ENCODE assay signal across 14 cellular contexts in the genomic region with DNA sequence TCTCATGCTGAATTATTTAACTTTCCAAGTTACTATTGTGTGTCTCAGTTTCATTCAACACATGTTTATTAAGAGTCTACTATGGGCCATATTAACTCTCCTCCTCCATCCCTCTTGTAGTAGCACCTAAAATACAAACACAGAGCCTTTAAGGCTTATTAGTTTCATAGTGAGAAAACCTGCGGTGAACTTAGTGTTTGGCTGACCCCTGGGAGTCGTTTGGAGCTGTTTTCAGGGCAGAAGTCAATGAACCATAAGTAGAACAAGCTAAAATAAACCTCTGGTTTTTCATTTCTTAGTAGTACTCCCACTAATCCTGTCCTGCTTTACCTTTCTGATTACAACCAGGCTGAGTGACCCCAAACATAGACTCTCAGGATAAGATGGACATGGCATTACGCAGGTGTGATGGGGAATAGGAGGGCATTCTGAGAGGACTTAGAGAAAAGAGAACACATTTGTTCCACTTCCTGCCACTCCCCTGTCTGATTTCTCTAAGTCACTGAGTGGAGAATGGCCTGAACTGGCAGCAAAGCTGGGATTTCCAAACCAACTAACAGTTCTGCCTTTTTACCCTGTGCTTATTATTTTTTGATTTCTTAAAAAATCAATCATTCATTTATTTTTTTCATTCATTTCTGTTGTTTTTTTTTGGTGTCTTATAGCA.
DNase-seq lines count a peak whose midpoint lies in the region; ATAC-seq and TF ChIP-seq lines count a peak whose summit lies in the region.
"Had no signal": no experiment of that assay in that cellular context is flagged by ENCODE, and none has a peak within 500 bp of the region (broad histone marks: within the 10 kb centered on the region; RNA-seq: fewer than 3 reads in every experiment).

No MANE protein-coding gene starts in this region.

- POLR2A ChIA-PET in WTC11 (lab: Charles Lee), result no interaction called here

- H3K27ac ChIP-seq in neutrophil, result peak overlapping the region; percentile 14
- H3K27ac ChIP-seq: C4-2B, lower lobe of right lung, tibial nerve had no signal

- CTCF ChIA-PET in WTC11 (lab: Charles Lee), result no interaction called here

- H3K27ac Mint-ChIP-seq in HFFc6 (no peak overlapping the region), WTC11 (no peak overlapping the region)
- H3K27ac Mint-ChIP-seq: activated naive CD8-positive, alpha-beta T cell treated with anti-CD3 and anti-CD28 coated beads for 36 hours had no signal

- ATAC-seq in GM18909 (IDR thresholded peaks at IDR 0.05; ENCODE audit: poor library complexity, unreplicated experiment) (peak; percentile 82), GM21786 (IDR thresholded peaks at IDR 0.05; ENCODE audit: unreplicated experiment) (peak; percentile 67), HG03103 (IDR thresholded peaks at IDR 0.05; ENCODE audit: low read depth, unreplicated experiment) (peak; percentile 60), WTC11 (no peak)
- ATAC-seq: lower lobe of right lung had no signal

- H3K9me3 Mint-ChIP-seq in HFFc6, result no peaks in the 10 kb centered on the region
- no peaks in the 10 kb centered on the region for H3K9me3 Mint-ChIP-seq in WTC11
- H3K9me3 Mint-ChIP-seq: activated naive CD8-positive, alpha-beta T cell treated with anti-CD3 and anti-CD28 coated beads for 36 hours had no signal

- no peak overlapping the region for H3K4me3 ChIP-seq in neutrophil (ENCODE audit: low read depth in 1 of 2, low read length in 1 of 2)
- H3K4me3 ChIP-seq: lower lobe of right lung, tibial nerve had no signal

- no peaks in the 10 kb centered on the region for H3K27me3 ChIP-seq in neutrophil
- H3K27me3 ChIP-seq: tibial nerve had no signal

- H3K9me3 ChIP-seq in neutrophil, result no peaks in the 10 kb centered on the region
- H3K9me3 ChIP-seq: lower lobe of right lung, tibial nerve had no signal

- H3K4me1 ChIP-seq in neutrophil (ENCODE audit: control insufficient read depth in 1 of 2, insufficient read depth in 1 of 2, low read depth in 1 of 2, low read length in 1 of 2), result peaks cover 23 to 33% of the 10 kb centered on the region in 2 experiments

- H3K4me3 Mint-ChIP-seq in HFFc6 (no peak overlapping the region), WTC11 (no peak overlapping the region)
- H3K4me3 Mint-ChIP-seq: activated naive CD8-positive, alpha-beta T cell treated with anti-CD3 and anti-CD28 coated beads for 36 hours had no signal

- no peaks in the 10 kb centered on the region for H3K36me3 Mint-ChIP-seq in HFFc6 (ENCODE audit: low read depth)
- H3K36me3 Mint-ChIP-seq in WTC11, result no peaks in the 10 kb centered on the region
- H3K36me3 Mint-ChIP-seq: activated naive CD8-positive, alpha-beta T cell treated with anti-CD3 and anti-CD28 coated beads for 36 hours; naive B cell had no signal

- TF ChIP-seq CTCF in neutrophil (IDR thresholded peaks at IDR 0.05) (no peak), HFFc6 (IDR thresholded peaks at IDR 0.05) (no peak), WTC11 (IDR thresholded peaks at IDR 0.05) (no peak)

- no peaks in the 10 kb centered on the region for H3K36me3 ChIP-seq in neutrophil
- H3K36me3 ChIP-seq: lower lobe of right lung, tibial nerve had no signal

- H3K4me1 Mint-ChIP-seq in HFFc6 (ENCODE audit: low read depth) (no peaks in the 10 kb centered on the region), WTC11 (peaks cover 9% of the 10 kb centered on the region)
- H3K4me1 Mint-ChIP-seq: activated naive CD8-positive, alpha-beta T cell treated with anti-CD3 and anti-CD28 coated beads for 36 hours; naive B cell had no signal

- DNase-seq in HFFc6, result no peak
- no peak for DNase-seq in WTC11 (ENCODE audit: low spot score)
- DNase-seq in SIG-M5 (lab: John Stamatoyannopoulos, UW), result no peak
- DNase-seq: activated CD4-positive, alpha-beta T cell treated with anti-CD3 and anti-CD28 coated beads for 4 hours; activated naive CD8-positive, alpha-beta T cell treated with anti-CD3 and anti-CD28 coated beads for 36 hours; lower lobe of right lung; naive B cell; NCI-H1048 had no signal

- H3K27me3 Mint-ChIP-seq in HFFc6 (ENCODE audit: insufficient read depth) (peaks cover 4% of the 10 kb centered on the region), WTC11 (ENCODE audit: low read depth) (peaks cover 22% of the 10 kb centered on the region)

TF ChIP-seq in WTC11, 78 proteins besides CTCF, POLR2A, EP300 and RAD21:
- TF ChIP-seq, protein P1, sequence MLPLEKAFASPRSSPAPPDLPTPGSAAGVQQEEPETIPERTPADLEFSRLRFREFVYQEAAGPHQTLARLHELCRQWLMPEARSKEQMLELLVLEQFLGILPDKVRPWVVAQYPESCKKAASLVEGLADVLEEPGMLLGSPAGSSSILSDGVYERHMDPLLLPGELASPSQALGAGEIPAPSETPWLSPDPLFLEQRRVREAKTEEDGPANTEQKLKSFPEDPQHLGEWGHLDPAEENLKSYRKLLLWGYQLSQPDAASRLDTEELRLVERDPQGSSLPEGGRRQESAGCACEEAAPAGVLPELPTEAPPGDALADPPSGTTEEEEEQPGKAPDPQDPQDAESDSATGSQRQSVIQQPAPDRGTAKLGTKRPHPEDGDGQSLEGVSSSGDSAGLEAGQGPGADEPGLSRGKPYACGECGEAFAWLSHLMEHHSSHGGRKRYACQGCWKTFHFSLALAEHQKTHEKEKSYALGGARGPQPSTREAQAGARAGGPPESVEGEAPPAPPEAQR (CRISPR knock-in tag; IDR thresholded peaks at IDR 0.05), result no peak
- TF ChIP-seq, protein P2, sequence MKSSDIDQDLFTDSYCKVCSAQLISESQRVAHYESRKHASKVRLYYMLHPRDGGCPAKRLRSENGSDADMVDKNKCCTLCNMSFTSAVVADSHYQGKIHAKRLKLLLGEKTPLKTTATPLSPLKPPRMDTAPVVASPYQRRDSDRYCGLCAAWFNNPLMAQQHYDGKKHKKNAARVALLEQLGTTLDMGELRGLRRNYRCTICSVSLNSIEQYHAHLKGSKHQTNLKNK (CRISPR knock-in tag; IDR thresholded peaks at IDR 0.05), result no peak
